In genomic region chr12:121355818-121356217, GRCh38 we compare ENCODE assay signal across 34 cellular contexts.
"Had no signal": no experiment of that assay in that cellular context is flagged by ENCODE, and none has a peak within 500 bp of the region (broad histone marks: within the 10 kb centered on the region; RNA-seq: fewer than 3 reads in every experiment).

No MANE protein-coding gene starts in this region.

- H3K4me3 ChIP-seq: adrenal gland, ascending aorta, body of pancreas, breast epithelium, cardiac muscle cell had no signal

- ATAC-seq: activated naive CD4-positive, alpha-beta T cell treated with anti-CD3 and anti-CD28 coated beads, Interleukin-2, amount 50 U/mL, for 72 hours; activated naive CD8-positive, alpha-beta T cell treated with anti-CD3 and anti-CD28 coated beads, Interleukin-2, amount 50 U/mL, for 24 hours; activated T-cell treated with anti-CD3 and anti-CD28 coated beads, Interleukin-2, amount 50 U/mL, for 4 hours; activated T-cell treated with anti-CD3 and anti-CD28 coated beads, Interleukin-2, amount 50 U/mL, for 72 hours; activated T-helper 17 cell treated with anti-CD3 and anti-CD28 coated beads, Interleukin-2, amount 50 U/mL, for 72 hours; body of pancreas had no signal

- H3K36me3 ChIP-seq: adrenal gland, ascending aorta, brain microvascular endothelial cell, breast epithelium, cardiac muscle cell had no signal

- H3K4me1 ChIP-seq: breast epithelium had no signal

- H3K27me3 ChIP-seq: adrenal gland, ascending aorta, body of pancreas, brain microvascular endothelial cell, breast epithelium, cardiac muscle cell had no signal

- DNase-seq: activated effector memory CD4-positive, alpha-beta T cell treated with anti-CD3 and anti-CD28 coated beads, Interleukin-2, amount 50 U/mL, for 16 hours; activated effector memory CD4-positive, alpha-beta T cell treated with Interleukin-2 at 50 U/mL for 16 hours; activated gamma-delta T cell; activated gamma-delta T cell treated with Interleukin-2 at 50 U/mL for 16 hours; activated naive CD4-positive, alpha-beta T cell; activated naive CD4-positive, alpha-beta T cell treated with anti-CD3 and anti-CD28 coated beads for 36 hours; activated naive CD4-positive, alpha-beta T cell treated with anti-CD3 and anti-CD28 coated beads, Interleukin-2, amount 10 ng/mL, durations not matched to agents 7 days and 5 days; activated naive CD4-positive, alpha-beta T cell treated with anti-CD3 and anti-CD28 coated beads, Interleukin-2, amount 50 U/mL, for 16 hours; activated naive CD4-positive, alpha-beta T cell treated with Interleukin-2 at 50 U/mL for 16 hours; activated naive CD8-positive, alpha-beta T cell treated with anti-CD3 and anti-CD28 coated beads for 36 hours; activated naive CD8-positive, alpha-beta T cell treated with anti-CD3 and anti-CD28 coated beads, Interleukin-2, amount 10 ng/mL, durations not matched to agents 7 days and 5 days; activated naive CD8-positive, alpha-beta T cell treated with anti-CD3 and anti-CD28 coated beads, Interleukin-2, amount 50 U/mL, for 24 hours; activated T-cell treated with anti-CD3 and anti-CD28 coated beads, Interleukin-2, amount 50 U/mL, for 1 hour; activated T-cell treated with anti-CD3 and anti-CD28 coated beads, Interleukin-2, amount 50 U/mL, for 24 hours; activated T-cell treated with anti-CD3 and anti-CD28 coated beads, Interleukin-2, amount 50 U/mL, for 4 hours; activated T-cell treated with anti-CD3 and anti-CD28 coated beads, Interleukin-2, amount 50 U/mL, for 48 hours; activated T-cell treated with anti-CD3 and anti-CD28 coated beads, Interleukin-2, amount 50 U/mL, for 72 hours; adrenal gland; amniotic stem cell; amygdala; anterior cingulate cortex; aorta; body of pancreas; brain microvascular endothelial cell; caudate nucleus; central memory CD4-positive, alpha-beta T cell; cerebellar nuclear complex had no signal

- FAIRE-seq: astrocyte, bronchial epithelial cell had no signal

- H3K27ac ChIP-seq: adrenal gland, ascending aorta, body of pancreas, brain microvascular endothelial cell, breast epithelium, cardiac muscle cell had no signal

- H3K9me3 ChIP-seq: adrenal gland, ascending aorta, body of pancreas, breast epithelium had no signal
